12 cellular contexts compared by ENCODE assay signal in genomic region chr11:68549789-68550484, GRCh38.
DNase-seq lines count a peak whose midpoint lies in the region; ATAC-seq, FAIRE-seq and TF ChIP-seq lines count a peak whose summit lies in the region.
"Had no signal": no experiment of that assay in that cellular context is flagged by ENCODE, and none has a peak within 500 bp of the region (broad histone marks: within the 10 kb centered on the region; RNA-seq: fewer than 3 reads in every experiment).

No MANE protein-coding gene starts in this region.

- no peaks in the 10 kb centered on the region for H3K9me3 Mint-ChIP-seq in brain
- no peaks in the 10 kb centered on the region for H3K9me3 Mint-ChIP-seq in naive thymus-derived CD4-positive, alpha-beta T cell

- peaks cover 3 to 36% (median 27%) of the 10 kb centered on the region in 4 donors for H3K36me3 ChIP-seq in liver (ENCODE audit: control insufficient read depth in 4 of 4, insufficient read depth in 3 of 4, low read depth in 1 of 4, low read length in 3 of 4)
- peaks cover 29 to 81% of the 10 kb centered on the region in 2 experiments for H3K36me3 ChIP-seq in HepG2 (replicated peaks in 1 of 2; ENCODE audit: control insufficient read depth in 1 of 2, insufficient read depth in 2 of 2, low read length in 2 of 2)
- peaks cover 11 to 49% (median 25%) of the 10 kb centered on the region in 3 experiments for H3K36me3 ChIP-seq in naive thymus-derived CD4-positive, alpha-beta T cell (ENCODE audit: control insufficient read depth in 2 of 3, insufficient read depth in 3 of 3, low read length in 3 of 3)

- peaks cover 8% of the 10 kb centered on the region for H3K4me1 Mint-ChIP-seq in brain
- H3K4me1 Mint-ChIP-seq in naive thymus-derived CD4-positive, alpha-beta T cell = peaks cover 49 to 92% (median 80%) of the 10 kb centered on the region in 7 donors

- peaks cover 11% of the 10 kb centered on the region for H3K79me2 ChIP-seq in HepG2 (ENCODE audit: insufficient read depth, low read length)

- no peak overlapping the region for H3K4me3 Mint-ChIP-seq in brain
- H3K4me3 Mint-ChIP-seq in naive thymus-derived CD4-positive, alpha-beta T cell = peak overlapping the region; percentile 57 to 78 (median 69)

- H3K4me2 ChIP-seq in HepG2 (ENCODE audit: low read depth, low read length) = no peak overlapping the region

- H4K20me1 ChIP-seq in HepG2 (ENCODE audit: insufficient read depth, low read length) = peaks cover 4% of the 10 kb centered on the region; the same call in 1 of the 2 replicates

- no peak for FAIRE-seq in HepG2 (lab: Jason Lieb, UNC)
- FAIRE-seq: GM18507, TTC549 had no signal

- DNase-seq in HepG2 (ENCODE audit: low spot score) (no peak), DMS114 treated with DMSO at 0.1 percent for 48 hours (lab: John Stamatoyannopoulos, UW; ENCODE audit: unreplicated experiment) (no peak), T-helper 9 cell (no peak), amygdala (lab: John Stamatoyannopoulos, UW) (no peak)
- DNase-seq in naive thymus-derived CD4-positive, alpha-beta T cell = peak in 2 of 9 donors; percentile 7 to 15
- DNase-seq in effector CD4-positive, alpha-beta T cell = no peak
- DNase-seq: DMS 273 treated with DMSO at 0.1 percent for 48 hours, occipital lobe had no signal

- H3K9me3 ChIP-seq in liver (ENCODE audit: control insufficient read depth in 4 of 4, low read length in 3 of 4) (no peaks in the 10 kb centered on the region), HepG2 (ENCODE audit: low read length) (no peaks in the 10 kb centered on the region)
- H3K9me3 ChIP-seq in naive thymus-derived CD4-positive, alpha-beta T cell (ENCODE audit: control insufficient read depth in 2 of 3, low read length in 3 of 3) = no peaks in the 10 kb centered on the region

- no peak for TF ChIP-seq RAD21 in liver (IDR thresholded peaks at IDR 0.05)
- no peak for TF ChIP-seq RAD21 in HepG2 (CRISPR knock-in tag; IDR thresholded peaks at IDR 0.05)

- H3K27me3 ChIP-seq in liver (ENCODE audit: control insufficient read depth in 4 of 4, insufficient read depth in 4 of 4, low read length in 3 of 4) (no peaks in the 10 kb centered on the region), HepG2 (ENCODE audit: control insufficient read depth in 1 of 2, insufficient read depth in 2 of 2, low read length in 2 of 2) (no peaks in the 10 kb centered on the region)
- no peaks in the 10 kb centered on the region for H3K27me3 ChIP-seq in naive thymus-derived CD4-positive, alpha-beta T cell (ENCODE audit: control insufficient read depth in 2 of 2, insufficient read depth in 2 of 2, low read length in 2 of 2)

- TF ChIP-seq POLR2A in HepG2 (IDR thresholded peaks at IDR 0.05; ENCODE audit: insufficient read depth in 1 of 2, low read depth in 2 of 2, low read length in 2 of 2) = no peak

- no peak for ATAC-seq in HepG2
- peak; percentile 31 for ATAC-seq in naive thymus-derived CD4-positive, alpha-beta T cell

- in situ Hi-C loops in HepG2 (cut with HindIII; ENCODE audit: extremely low pct_ligation_motif_present, low pct_unique_long_range_greater_than_20kb) = no loop called here

- 79% methylated on average over 11 of the region's 11 CpGs for WGBS in liver
- WGBS in HepG2 (ENCODE audit: low lambda C conversion rate) = 98% methylated on average over 11 of the region's 11 CpGs

- H3K36me3 Mint-ChIP-seq in brain = peaks cover 74% of the 10 kb centered on the region
- H3K36me3 Mint-ChIP-seq in naive thymus-derived CD4-positive, alpha-beta T cell = peaks cover 16 to 51% (median 34%) of the 10 kb centered on the region in 5 donors

- no peak for TF ChIP-seq CTCF in liver (IDR thresholded peaks at IDR 0.05; ENCODE audit: low read depth, low read length, missing input control)
- no peak for TF ChIP-seq CTCF in HepG2 (CRISPR knock-in tag; IDR thresholded peaks at IDR 0.05)
- TF ChIP-seq CTCF in brain (conservative IDR thresholded peaks at IDR 0.05) = no peak

- intact Hi-C loops in HepG2 (cut with micrococcal nuclease; ENCODE audit: unreplicated experiment) = loop anchor here (5.0 kb wide), 1 partner anchor 143 kb away; no protein-coding TSS in a partner anchor
- intact Hi-C loops in naive thymus-derived CD4-positive, alpha-beta T cell (cut with micrococcal nuclease) = loop anchor here (2.0 to 5.0 kb wide), 2 partner anchors 15 to 88 kb away; partner anchors contain the start of gene PPP6R3 (in 1 of the 2)

- H3K27ac ChIP-seq in liver (ENCODE audit: low read depth in 1 of 2, low read length in 2 of 2) (peak overlapping the region; percentile 43 to 46), HepG2 (ENCODE audit: extremely low read length, insufficient read depth, low read length) (no peak overlapping the region)
- H3K27ac ChIP-seq in naive thymus-derived CD4-positive, alpha-beta T cell (ENCODE audit: low read depth, low read length) = peak overlapping the region; percentile 52

- H3K4me3 ChIP-seq in liver (ENCODE audit: low read depth in 1 of 3, low read length in 3 of 3) = no peak overlapping the region
- no peak overlapping the region for H3K4me3 ChIP-seq in HepG2 (replicated peaks in 1 of 3; ENCODE audit: insufficient read depth in 1 of 3, low read depth in 2 of 3, low read length in 3 of 3)
- no peak overlapping the region for H3K4me3 ChIP-seq in naive thymus-derived CD4-positive, alpha-beta T cell (ENCODE audit: low read length)

- CTCF ChIA-PET in HepG2 (lab: Yijun Ruan, JAX; ENCODE audit: low intra/inter-chr PET ratio, low total read pairs) = no interaction called here
- CTCF ChIA-PET in naive thymus-derived CD4-positive, alpha-beta T cell (lab: Charles Lee) = interaction anchor here (1.6 kb wide), 1 partner anchor 293 kb away, joined by 3 read pairs; no protein-coding TSS in a partner anchor

- TF ChIP-seq EP300 in HepG2 (IDR thresholded peaks at IDR 0.05; ENCODE audit: low read depth in 2 of 2, low read length in 2 of 2) = no peak
- no peak for TF ChIP-seq EP300 in HepG2 (CRISPR knock-in tag; IDR thresholded peaks at IDR 0.05; ENCODE audit: borderline replicate concordance)

- H3K27ac Mint-ChIP-seq in brain = peak overlapping the region; percentile 13 to 46 (median 37)
- peak overlapping the region; percentile 15 to 90 (median 79) for H3K27ac Mint-ChIP-seq in naive thymus-derived CD4-positive, alpha-beta T cell

- H3K9ac ChIP-seq in liver (ENCODE audit: low read depth in 1 of 2, low read length in 2 of 2) (no peak overlapping the region), HepG2 (ENCODE audit: insufficient read depth, low read depth, low read length) (no peak overlapping the region)

- H2AFZ ChIP-seq in HepG2 (ENCODE audit: low read length) = no peak overlapping the region

- BruUV-seq in HepG2 (replicated peaks; lab: Mats Ljungman, UMichigan) = no TSS peak

- peaks cover 0 to 5% (median 2%) of the 10 kb centered on the region in 4 donors for H3K4me1 ChIP-seq in liver (ENCODE audit: control insufficient read depth in 4 of 4, insufficient read depth in 4 of 4, low read length in 3 of 4)
- H3K4me1 ChIP-seq in HepG2 (ENCODE audit: insufficient read depth, low read length) = peaks cover 9% of the 10 kb centered on the region
- H3K4me1 ChIP-seq in naive thymus-derived CD4-positive, alpha-beta T cell (ENCODE audit: control insufficient read depth in 2 of 2, insufficient read depth in 2 of 2, low read length in 2 of 2) = peaks cover 11 to 22% of the 10 kb centered on the region in 2 donors

- POLR2A ChIA-PET in HepG2 (lab: Yijun Ruan, JAX) = no interaction called here
- POLR2A ChIA-PET in naive thymus-derived CD4-positive, alpha-beta T cell (lab: Charles Lee) = interaction anchor here (0.7 to 1.0 kb wide), 4 partner anchors 19 to 511 kb away, joined by 3 to 5 read pairs (median 3); no protein-coding TSS in a partner anchor

- no peaks in the 10 kb centered on the region for H3K27me3 Mint-ChIP-seq in brain
- H3K27me3 Mint-ChIP-seq in naive thymus-derived CD4-positive, alpha-beta T cell = no peaks in the 10 kb centered on the region

TF ChIP-seq in liver, 16 proteins besides CTCF, POLR2A, EP300 and RAD21 (continues in another document):
- TF ChIP-seq MAX (IDR thresholded peaks at IDR 0.05) = no peak
- TF ChIP-seq HNF4G (IDR thresholded peaks at IDR 0.05) = no peak
- TF ChIP-seq HNF4A (conservative IDR thresholded peaks at IDR 0.05) = no peak
- no peak for TF ChIP-seq EGR1 (IDR thresholded peaks at IDR 0.05; ENCODE audit: low read depth in 2 of 2)
- no peak for TF ChIP-seq RXRA (IDR thresholded peaks at IDR 0.05)

TF ChIP-seq in HepG2, 621 proteins besides CTCF, POLR2A, EP300 and RAD21 (continues in another document):
- TF ChIP-seq TSC22D2 (CRISPR knock-in tag; IDR thresholded peaks at IDR 0.05; ENCODE audit: borderline replicate concordance) = no peak
- no peak for TF ChIP-seq ZNF138 (CRISPR knock-in tag; IDR thresholded peaks at IDR 0.05; ENCODE audit: low read depth)
- TF ChIP-seq ZNF878 (CRISPR knock-in tag; IDR thresholded peaks at IDR 0.05) = no peak

Comparison
In these comparisons a context has a peak if more than half of its experiments do, and no peak if none do; other contexts are left out.
1. H3K4me3 Mint-ChIP-seq: peak in naive thymus-derived CD4-positive, alpha-beta T cell (10 of 10); none in brain (0 of 5).